ENCODE assay signal across 8 cellular contexts in the genomic region with DNA sequence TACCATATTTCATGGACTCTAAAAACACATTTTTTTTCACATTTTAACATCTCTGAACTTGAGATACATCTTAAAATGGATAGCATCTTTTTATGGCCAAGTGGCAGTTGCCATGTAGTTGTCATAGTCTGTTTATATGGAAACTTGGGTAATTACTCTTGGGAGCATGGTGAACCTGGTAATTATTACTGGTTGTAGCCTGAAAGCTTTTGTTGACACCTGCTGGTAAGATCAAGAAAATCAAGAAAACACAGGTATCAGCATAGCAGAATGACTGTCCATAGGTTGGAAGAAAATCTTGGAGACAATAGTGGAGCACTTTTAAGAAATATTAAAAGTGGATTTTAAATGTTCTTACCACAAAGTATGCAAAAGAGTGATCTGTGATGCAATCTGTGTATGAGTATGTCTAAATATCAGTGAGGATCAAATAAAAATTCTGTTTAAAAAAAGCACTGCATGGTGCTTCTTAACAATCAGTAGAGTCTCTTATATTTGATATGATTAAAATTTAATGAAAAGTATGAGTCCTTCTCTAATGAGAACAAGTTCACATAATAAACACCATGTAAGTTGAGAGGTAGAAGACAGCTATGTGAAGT. TPM values are rescaled to one million over a fixed set of nuclear protein-coding genes. Genes with fewer than 3 reads are reported as not detected.
DNase-seq lines count a peak whose midpoint lies in the region; ATAC-seq and TF ChIP-seq lines count a peak whose summit lies in the region.

No MANE protein-coding gene starts in this region.

- no peaks in the 10 kb centered on the region for H3K4me1 ChIP-seq in RWPE2 (ENCODE audit: insufficient read depth, poor library complexity, severe bottlenecking)
- no peaks in the 10 kb centered on the region for H3K4me1 ChIP-seq in right atrium auricular region

- H3K27me3 ChIP-seq in GM06990 (replicated peaks; ENCODE audit: control insufficient read depth, insufficient read depth, low read length) (no peaks in the 10 kb centered on the region), RWPE2 (ENCODE audit: insufficient read depth, poor library complexity, severe bottlenecking) (no peaks in the 10 kb centered on the region), kidney epithelial cell (ENCODE audit: control insufficient read depth, insufficient read depth, low read length) (no peaks in the 10 kb centered on the region), right atrium auricular region (no peaks in the 10 kb centered on the region)

- intact Hi-C loops in posterior cingulate gyrus (cut with DNase I): loop anchor here (5.0 kb wide), 1 partner anchor 201 kb away; no protein-coding TSS in a partner anchor

- peak; percentile 37 for TF ChIP-seq CTCF in GM06990 (IDR thresholded peaks at IDR 0.05; ENCODE audit: insufficient read depth, low read length, poor library complexity, severe bottlenecking)
- TF ChIP-seq CTCF in RWPE2 (IDR thresholded peaks at IDR 0.05; ENCODE audit: poor library complexity, severe bottlenecking): peak; percentile 96
- peak; percentile 40 for TF ChIP-seq CTCF in kidney epithelial cell (IDR thresholded peaks at IDR 0.05; ENCODE audit: insufficient read depth, low read length, poor library complexity, severe bottlenecking)
- peak in 1 of 2 donors; percentile 50 for TF ChIP-seq CTCF in right atrium auricular region (IDR thresholded peaks at IDR 0.05)

- H3K27ac ChIP-seq in RWPE2 (ENCODE audit: poor library complexity, severe bottlenecking) (no peak overlapping the region), right atrium auricular region (no peak overlapping the region)

- H3K4me3 ChIP-seq in GM06990 (replicated peaks; ENCODE audit: low read depth, low read length): no peak overlapping the region
- H3K4me3 ChIP-seq in RWPE2 (ENCODE audit: severe bottlenecking): no peak overlapping the region
- no peak overlapping the region for H3K4me3 ChIP-seq in kidney epithelial cell (ENCODE audit: low read depth, low read length)
- H3K4me3 ChIP-seq in right atrium auricular region: no peak overlapping the region

- no peak for DNase-seq in GM06990 (ENCODE audit: extremely low read depth, insufficient read length)
- DNase-seq in HT-29 (ENCODE audit: low spot score): peak; percentile 35
- DNase-seq in RWPE2 (ENCODE audit: low spot score): no peak
- no peak for DNase-seq in kidney epithelial cell (ENCODE audit: low read depth)
- no peak for DNase-seq in posterior cingulate gyrus
- no peak for DNase-seq in right atrium auricular region (ENCODE audit: low spot score)
- no peak for DNase-seq in COLO829 (ENCODE audit: low spot score)
- no peak for DNase-seq in effector CD4-positive, alpha-beta T cell

- ATAC-seq in RWPE2 (ENCODE audit: low read depth): peak; percentile 85

- no peaks in the 10 kb centered on the region for H3K36me3 ChIP-seq in GM06990 (ENCODE audit: control insufficient read depth, insufficient read depth, low read length)
- H3K36me3 ChIP-seq in RWPE2 (ENCODE audit: low read depth): peaks cover 20% of the 10 kb centered on the region
- peaks cover 5% of the 10 kb centered on the region for H3K36me3 ChIP-seq in kidney epithelial cell (ENCODE audit: control insufficient read depth, insufficient read depth, low read length)
- peaks cover 16% of the 10 kb centered on the region for H3K36me3 ChIP-seq in right atrium auricular region

- H3K9me3 ChIP-seq in RWPE2 (ENCODE audit: severe bottlenecking): no peaks in the 10 kb centered on the region
- H3K9me3 ChIP-seq in right atrium auricular region: no peaks in the 10 kb centered on the region

RNA-seq across cellular contexts. Expression of gene TTC8, which starts 44.2 kb away (rescaled TPM):
- total RNA-seq in HT-29 (2014; rRNA removed; shearing (Covaris generic)): 7.7 and 7.8 TPM in 2 replicates
- total RNA-seq in kidney epithelial cell (15.5 and 18.3 TPM in 2 replicates), right atrium auricular region (10 to 100 TPM in 1 of 2 donors, 1 to 10 TPM in 1; 8.0 to 19.5 TPM)
